Comparison of ENCODE assay signal across 11 cellular contexts in the genomic region with DNA sequence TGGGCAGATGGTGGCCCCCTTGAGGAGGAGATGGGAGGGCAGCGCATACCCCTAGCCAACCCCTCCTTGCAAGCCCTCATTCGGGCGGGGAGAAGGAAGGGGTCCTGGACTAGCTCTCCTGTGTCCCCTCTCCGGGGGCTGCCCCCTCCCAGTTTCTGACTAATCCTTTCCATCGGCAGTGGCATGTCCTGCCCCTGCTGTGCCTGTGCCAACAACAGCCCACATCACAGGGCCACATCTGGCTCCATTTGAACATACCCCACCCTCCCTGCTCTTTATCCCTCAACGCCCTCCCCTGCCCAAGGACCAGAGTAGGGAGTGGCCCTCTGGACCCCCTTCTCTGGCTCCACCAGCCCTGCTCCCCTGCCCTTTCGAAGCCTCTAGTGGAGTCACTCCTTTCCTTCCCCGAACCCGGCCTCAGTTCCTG. TPM values are rescaled to one million over a fixed set of nuclear protein-coding genes. Genes with fewer than 3 reads are reported as not detected.
A peak's percentile ranks its signal among the peaks of the same experiment; 100 is the strongest.
DNase-seq lines count a peak whose midpoint lies in the region; ATAC-seq, FAIRE-seq and TF ChIP-seq lines count a peak whose summit lies in the region.
"Had no signal": no experiment of that assay in that cellular context is flagged by ENCODE, and none has a peak within 500 bp of the region (broad histone marks: within the 10 kb centered on the region; RNA-seq: fewer than 3 reads in every experiment).

No MANE protein-coding gene starts in this region.

- no peaks in the 10 kb centered on the region for H3K27me3 ChIP-seq in thoracic aorta (replicated peaks; ENCODE audit: insufficient read depth)

- no peak for TF ChIP-seq CTCF in kidney (IDR thresholded peaks at IDR 0.05; ENCODE audit: borderline replicate concordance, extremely low read depth, insufficient read depth)
- no peak for TF ChIP-seq CTCF in thoracic aorta (IDR thresholded peaks at IDR 0.05)

- H3K4me3 ChIP-seq in kidney (ENCODE audit: low read length in 2 of 2) (no peak overlapping the region), thoracic aorta (peak overlapping the region; percentile 54)

- H3K27ac ChIP-seq in adipose tissue (ENCODE audit: low read depth, low read length) (peak overlapping the region; percentile 70), kidney (ENCODE audit: low read depth in 2 of 2, low read length in 2 of 2) (peak overlapping the region; percentile 63 to 96), thoracic aorta (peak overlapping the region; percentile 97 to 99)

- H3K4me1 ChIP-seq in kidney (ENCODE audit: control insufficient read depth in 1 of 2, insufficient read depth in 1 of 2, low read depth in 1 of 2, low read length in 2 of 2) (peaks cover 35 to 40% of the 10 kb centered on the region in 2 donors), thoracic aorta (ENCODE audit: control insufficient read depth in 1 of 2, low read depth in 2 of 2) (peaks cover 39 to 65% of the 10 kb centered on the region in 2 donors)

- H3K9me3 ChIP-seq in kidney (ENCODE audit: control insufficient read depth in 1 of 2, low read length in 2 of 2) = no peaks in the 10 kb centered on the region
- no peaks in the 10 kb centered on the region for H3K9me3 ChIP-seq in thoracic aorta

- no peak for FAIRE-seq in kidney (lab: Jason Lieb, UNC)

- DNase-seq in NCI-H2171 treated with DMSO at 0.1 percent for 48 hours (lab: John Stamatoyannopoulos, UW) = peak; percentile 33
- no peak for DNase-seq in NCI-H2171 (lab: John Stamatoyannopoulos, UW)
- DNase-seq in kidney = peak; percentile 85
- no peak for DNase-seq in thoracic aorta (ENCODE audit: low spot score)
- DNase-seq in D341Med (ENCODE audit: low spot score) = no peak

- H3K36me3 ChIP-seq in kidney (ENCODE audit: control insufficient read depth in 1 of 2, insufficient read depth in 2 of 2, low read length in 2 of 2) = no peaks in the 10 kb centered on the region
- no peaks in the 10 kb centered on the region for H3K36me3 ChIP-seq in thoracic aorta

- intact Hi-C loops in kidney (cut with DNase I) = no loop called here

- 48 to 68% (median 53%) methylated on average over 9 of the region's 9 CpGs for WGBS in adipose tissue, 3 donors

- ATAC-seq in thoracic aorta (ENCODE audit: insufficient number of reproducible peaks, low FRiP score, low read depth) (peak; percentile 5), GM18502 (IDR thresholded peaks at IDR 0.05; ENCODE audit: poor library complexity, unreplicated experiment) (no peak), HG02970 (IDR thresholded peaks at IDR 0.05; ENCODE audit: low FRiP score, unreplicated experiment) (no peak)

- peak overlapping the region; percentile 45 to 59 for H3K9ac ChIP-seq in kidney (ENCODE audit: low read length in 2 of 2)

RNA-seq across cellular contexts. Expression of gene LMNA, which starts 11.0 kb away (rescaled TPM):
- polyA plus RNA-seq in adipose tissue = 100 to 1,000 TPM in 2 of 3 donors, 10 to 100 TPM in 1; 58.6 to 543 (median 239) TPM
- total RNA-seq in kidney = 384 TPM
- 145 TPM for polyA plus RNA-seq in kidney (ENCODE audit: insufficient read depth, low read depth, low replicate concordance)
- total RNA-seq in thoracic aorta = 100 to 1,000 TPM; 740 to 804 TPM

RNA-seq across cellular contexts. Expression of gene MEX3A, which starts 21.3 kb away (rescaled TPM):
- polyA plus RNA-seq in adipose tissue = under 1 TPM; under 0.01 to 0.43 (median 0.26) TPM
- 1.7 TPM for total RNA-seq in kidney
- polyA plus RNA-seq in kidney (ENCODE audit: insufficient read depth, low read depth, low replicate concordance) = 1.0 TPM
- total RNA-seq in thoracic aorta = under 1 TPM in 1 of 2 donors, not detected in 1; 0.42 TPM

RNA-seq across cellular contexts. Expression of gene RAB25, which starts 42.6 kb away (rescaled TPM):
- polyA plus RNA-seq in adipose tissue (10 to 100 TPM in 2 of 3 donors, under 1 TPM in 1; 0.56 to 58.7 (median 11.8) TPM), kidney (ENCODE audit: insufficient read depth, low read depth, low replicate concordance) (73.0 TPM)
- total RNA-seq in kidney (51.4 TPM), thoracic aorta (not detected)
- total RNA-seq: pulmonary artery endothelial cell, SK-MEL-5 had no signal
- polyA plus RNA-seq: BJ had no signal

RNA-seq across cellular contexts. Expression of gene LAMTOR2, which starts 49.0 kb away (rescaled TPM):
- polyA plus RNA-seq in adipose tissue (100 to 1,000 TPM; 113 to 133 (median 116) TPM), kidney (ENCODE audit: insufficient read depth, low read depth, low replicate concordance) (200 TPM)
- total RNA-seq in kidney (50.8 TPM), thoracic aorta (10 to 100 TPM; 26.4 to 37.0 TPM)

RNA-seq across cellular contexts. Expression of gene SEMA4A, which starts 49.9 kb away (rescaled TPM):
- 1 to 10 TPM; 2.1 to 9.5 (median 7.4) TPM for polyA plus RNA-seq in adipose tissue
- 45.9 TPM for total RNA-seq in kidney
- 16.4 TPM for polyA plus RNA-seq in kidney (ENCODE audit: insufficient read depth, low read depth, low replicate concordance)
- 10 to 100 TPM; 12.7 to 15.8 TPM for total RNA-seq in thoracic aorta

Comparison
In these comparisons a context has a peak if more than half of its experiments do, and no peak if none do; other contexts are left out.
1. DNase-seq: peak in NCI-H2171 treated with DMSO at 0.1 percent for 48 hours (single experiment) and kidney (single experiment); none in NCI-H2171 (single experiment), thoracic aorta (single experiment) and D341Med (single experiment).
2. RNA of gene RAB25, which starts 42.6 kb away (total RNA-seq): 51.4 TPM in kidney (single experiment); not detected in thoracic aorta; every median in the first group is over 10 times any median in the second.
3. Peak in every context shown above with its lines, with median percentiles within 50 percentile points of each other: H3K27ac ChIP-seq.